In the genomic region with DNA sequence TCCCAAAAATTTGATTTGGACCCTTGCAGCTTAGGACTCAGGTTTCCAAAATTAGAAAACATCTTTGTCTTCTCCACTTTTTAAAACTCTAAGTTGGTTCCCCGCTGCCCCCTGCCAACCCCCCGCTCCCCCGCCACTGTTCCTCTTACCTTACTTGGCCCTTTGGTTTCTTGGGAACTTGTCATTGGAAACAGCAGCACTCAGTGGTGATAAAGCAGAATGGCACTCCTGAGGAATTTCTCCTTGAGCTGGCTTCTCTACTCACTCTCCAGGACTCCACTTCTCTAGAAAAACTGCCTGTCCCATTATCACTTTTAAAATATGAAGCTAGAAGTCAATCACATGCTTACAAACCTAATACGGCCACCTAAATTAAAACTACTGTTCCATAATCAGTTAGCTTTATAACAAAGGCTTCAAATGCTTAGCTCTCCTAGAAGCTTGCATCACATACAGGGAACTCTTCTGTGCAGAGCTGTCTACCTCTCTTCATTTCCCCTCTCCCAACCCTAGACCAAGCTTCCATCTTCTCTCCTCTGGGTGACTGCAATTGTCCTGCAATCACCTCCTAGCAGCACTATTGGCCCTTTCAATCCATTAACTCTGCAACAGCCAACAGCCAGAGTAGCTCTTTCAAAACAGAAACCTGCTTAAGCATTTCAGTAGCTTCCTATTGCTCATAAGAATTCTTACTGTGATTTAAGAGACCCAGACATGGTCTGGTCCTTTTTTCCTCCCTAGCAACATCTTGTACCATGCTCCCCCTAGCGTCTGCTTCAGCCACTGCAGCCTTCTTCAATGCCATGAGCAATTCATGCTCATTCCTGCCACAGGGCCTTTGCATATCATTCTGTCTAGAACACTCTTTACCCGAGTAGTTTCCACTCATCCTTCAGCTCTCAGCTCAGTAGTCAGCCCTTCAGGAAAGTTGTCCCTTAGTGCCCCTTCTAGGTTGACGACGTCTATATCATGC, we compare ENCODE assay signal across 8 cellular contexts. TPM values are rescaled to one million over a fixed set of nuclear protein-coding genes. Genes with fewer than 3 reads are reported as not detected.
DNase-seq lines count a peak whose midpoint lies in the region; ATAC-seq and TF ChIP-seq lines count a peak whose summit lies in the region.

No MANE protein-coding gene starts in this region.

- H3K27ac ChIP-seq in 22Rv1, result no peak overlapping the region
- H3K27ac ChIP-seq in coronary artery, result no peak overlapping the region
- no peak overlapping the region for H3K27ac ChIP-seq in right lobe of liver

- H3K27me3 ChIP-seq in right lobe of liver, result no peaks in the 10 kb centered on the region

- H3K9me3 ChIP-seq in right lobe of liver, result no peaks in the 10 kb centered on the region

- H3K36me3 ChIP-seq in right lobe of liver, result no peaks in the 10 kb centered on the region

- TF ChIP-seq CTCF in 22Rv1 (IDR thresholded peaks at IDR 0.05) (peak; percentile 77), coronary artery (IDR thresholded peaks at IDR 0.05) (peak; percentile 61), right lobe of liver (IDR thresholded peaks at IDR 0.05) (peak; percentile 65 to 74 (median 69))

- 40% methylated on average over 8 of the region's 8 CpGs for WGBS in right lobe of liver (ENCODE audit: insufficient coverage, low coverage, low lambda C conversion rate, missing lambda C conversion rate)

- ATAC-seq in GM18499 (IDR thresholded peaks at IDR 0.05; ENCODE audit: insufficient read depth, unreplicated experiment), result peak; percentile 62
- ATAC-seq in HG02870 (IDR thresholded peaks at IDR 0.05; ENCODE audit: unreplicated experiment), result peak; percentile 85
- peak; percentile 77 to 86 (median 84) for ATAC-seq in right lobe of liver

- H3K4me1 ChIP-seq in right lobe of liver, result no peaks in the 10 kb centered on the region

- no peak overlapping the region for H3K4me3 ChIP-seq in coronary artery
- H3K4me3 ChIP-seq in right lobe of liver, result no peak overlapping the region

- TF ChIP-seq POLR2A in right lobe of liver (IDR thresholded peaks at IDR 0.05), result no peak

- peak; percentile 68 for DNase-seq in NCI-H2196 (lab: John Stamatoyannopoulos, UW; ENCODE audit: unreplicated experiment)
- DNase-seq in activated CD4-positive, alpha-beta T cell treated with anti-CD3 and anti-CD28 coated beads for 4 hours, result peak; percentile 43 to 64
- DNase-seq in coronary artery (ENCODE audit: low spot score), result no peak
- peak in 2 of 3 donors; percentile 40 to 56 for DNase-seq in right lobe of liver
- DNase-seq in stimulated activated CD4-positive, alpha-beta T cell treated with anti-CD3 and anti-CD28 coated beads, TNF-alpha, amount 100 ng/mL, for 48 hours (ENCODE audit: low read depth in 3 of 3), result peak; percentile 69 to 74 (median 73)

- intact Hi-C loops in right lobe of liver (cut with DNase I), result no loop called here

RNA-seq across cellular contexts. Expression of gene PLEKHM3, which starts 15.2 kb away (rescaled TPM):
- 10 to 100 TPM in 2 of 6 experiments, 1 to 10 TPM in 4; 4.4 to 13.4 (median 8.9) TPM for total RNA-seq in right lobe of liver
